In genomic region chr20:382291-383115, GRCh38 we compare ENCODE assay signal across 1 cellular context.
TF ChIP-seq lines count a peak whose summit lies in the region.

No MANE protein-coding gene starts in this region.

TF ChIP-seq in GM23338, 12 proteins besides CTCF, POLR2A, EP300 and RAD21 (continued from another document):
- TF ChIP-seq, protein P1, sequence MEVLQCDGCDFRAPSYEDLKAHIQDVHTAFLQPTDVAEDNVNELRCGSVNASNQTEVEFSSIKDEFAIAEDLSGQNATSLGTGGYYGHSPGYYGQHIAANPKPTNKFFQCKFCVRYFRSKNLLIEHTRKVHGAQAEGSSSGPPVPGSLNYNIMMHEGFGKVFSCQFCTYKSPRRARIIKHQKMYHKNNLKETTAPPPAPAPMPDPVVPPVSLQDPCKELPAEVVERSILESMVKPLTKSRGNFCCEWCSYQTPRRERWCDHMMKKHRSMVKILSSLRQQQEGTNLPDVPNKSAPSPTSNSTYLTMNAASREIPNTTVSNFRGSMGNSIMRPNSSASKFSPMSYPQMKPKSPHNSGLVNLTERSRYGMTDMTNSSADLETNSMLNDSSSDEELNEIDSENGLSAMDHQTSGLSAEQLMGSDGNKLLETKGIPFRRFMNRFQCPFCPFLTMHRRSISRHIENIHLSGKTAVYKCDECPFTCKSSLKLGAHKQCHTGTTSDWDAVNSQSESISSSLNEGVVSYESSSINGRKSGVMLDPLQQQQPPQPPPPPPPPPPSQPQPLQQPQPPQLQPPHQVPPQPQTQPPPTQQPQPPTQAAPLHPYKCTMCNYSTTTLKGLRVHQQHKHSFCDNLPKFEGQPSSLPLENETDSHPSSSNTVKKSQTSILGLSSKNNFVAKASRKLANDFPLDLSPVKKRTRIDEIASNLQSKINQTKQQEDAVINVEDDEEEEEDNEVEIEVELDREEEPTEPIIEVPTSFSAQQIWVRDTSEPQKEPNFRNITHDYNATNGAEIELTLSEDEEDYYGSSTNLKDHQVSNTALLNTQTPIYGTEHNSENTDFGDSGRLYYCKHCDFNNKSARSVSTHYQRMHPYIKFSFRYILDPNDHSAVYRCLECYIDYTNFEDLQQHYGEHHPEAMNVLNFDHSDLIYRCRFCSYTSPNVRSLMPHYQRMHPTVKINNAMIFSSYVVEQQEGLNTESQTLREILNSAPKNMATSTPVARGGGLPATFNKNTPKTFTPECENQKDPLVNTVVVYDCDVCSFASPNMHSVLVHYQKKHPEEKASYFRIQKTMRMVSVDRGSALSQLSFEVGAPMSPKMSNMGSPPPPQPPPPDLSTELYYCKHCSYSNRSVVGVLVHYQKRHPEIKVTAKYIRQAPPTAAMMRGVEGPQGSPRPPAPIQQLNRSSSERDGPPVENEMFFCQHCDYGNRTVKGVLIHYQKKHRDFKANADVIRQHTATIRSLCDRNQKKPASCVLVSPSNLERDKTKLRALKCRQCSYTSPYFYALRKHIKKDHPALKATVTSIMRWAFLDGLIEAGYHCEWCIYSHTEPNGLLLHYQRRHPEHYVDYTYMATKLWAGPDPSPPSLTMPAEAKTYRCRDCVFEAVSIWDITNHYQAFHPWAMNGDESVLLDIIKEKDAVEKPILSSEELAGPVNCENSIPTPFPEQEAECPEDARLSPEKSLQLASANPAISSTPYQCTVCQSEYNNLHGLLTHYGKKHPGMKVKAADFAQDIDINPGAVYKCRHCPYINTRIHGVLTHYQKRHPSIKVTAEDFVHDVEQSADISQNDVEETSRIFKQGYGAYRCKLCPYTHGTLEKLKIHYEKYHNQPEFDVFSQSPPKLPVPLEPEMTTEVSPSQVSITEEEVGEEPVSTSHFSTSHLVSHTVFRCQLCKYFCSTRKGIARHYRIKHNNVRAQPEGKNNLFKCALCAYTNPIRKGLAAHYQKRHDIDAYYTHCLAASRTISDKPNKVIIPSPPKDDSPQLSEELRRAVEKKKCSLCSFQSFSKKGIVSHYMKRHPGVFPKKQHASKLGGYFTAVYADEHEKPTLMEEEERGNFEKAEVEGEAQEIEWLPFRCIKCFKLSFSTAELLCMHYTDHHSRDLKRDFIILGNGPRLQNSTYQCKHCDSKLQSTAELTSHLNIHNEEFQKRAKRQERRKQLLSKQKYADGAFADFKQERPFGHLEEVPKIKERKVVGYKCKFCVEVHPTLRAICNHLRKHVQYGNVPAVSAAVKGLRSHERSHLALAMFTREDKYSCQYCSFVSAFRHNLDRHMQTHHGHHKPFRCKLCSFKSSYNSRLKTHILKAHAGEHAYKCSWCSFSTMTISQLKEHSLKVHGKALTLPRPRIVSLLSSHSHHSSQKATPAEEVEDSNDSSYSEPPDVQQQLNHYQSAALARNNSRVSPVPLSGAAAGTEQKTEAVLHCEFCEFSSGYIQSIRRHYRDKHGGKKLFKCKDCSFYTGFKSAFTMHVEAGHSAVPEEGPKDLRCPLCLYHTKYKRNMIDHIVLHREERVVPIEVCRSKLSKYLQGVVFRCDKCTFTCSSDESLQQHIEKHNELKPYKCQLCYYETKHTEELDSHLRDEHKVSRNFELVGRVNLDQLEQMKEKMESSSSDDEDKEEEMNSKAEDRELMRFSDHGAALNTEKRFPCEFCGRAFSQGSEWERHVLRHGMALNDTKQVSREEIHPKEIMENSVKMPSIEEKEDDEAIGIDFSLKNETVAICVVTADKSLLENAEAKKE (CRISPR knock-in tag; IDR thresholded peaks at IDR 0.05): no peak
